In the genomic region with DNA sequence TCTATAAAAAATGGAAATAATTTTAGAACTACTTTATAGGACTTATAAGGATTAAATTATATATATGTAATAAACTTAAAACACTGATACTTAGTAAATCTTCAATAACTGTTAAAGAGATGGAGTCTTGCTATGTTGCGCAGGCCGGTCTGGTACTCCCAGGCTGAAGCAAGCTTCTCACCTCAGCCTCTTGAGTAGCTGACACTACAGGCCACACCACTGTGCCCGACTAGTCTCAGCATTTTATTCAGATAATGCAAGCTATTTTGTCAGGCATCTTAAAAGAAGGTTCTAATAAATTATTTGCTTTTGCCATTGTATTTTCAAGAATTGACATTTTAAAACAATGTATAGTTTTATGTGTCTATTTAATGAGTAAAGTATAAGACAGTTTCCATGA, we compare ENCODE assay signal across 10 cellular contexts. TPM values are rescaled to one million over a fixed set of nuclear protein-coding genes. Genes with fewer than 3 reads are reported as not detected.
DNase-seq lines count a peak whose midpoint lies in the region; ATAC-seq and TF ChIP-seq lines count a peak whose summit lies in the region.
"Had no signal": no experiment of that assay in that cellular context is flagged by ENCODE, and none has a peak within 500 bp of the region (broad histone marks: within the 10 kb centered on the region; RNA-seq: fewer than 3 reads in every experiment).

No MANE protein-coding gene starts in this region.

- H3K4me1 ChIP-seq in right cardiac atrium (ENCODE audit: control insufficient read depth, insufficient read depth, low read length) (peaks cover 16% of the 10 kb centered on the region), colonic mucosa (peaks cover 8% of the 10 kb centered on the region)

- H3K36me3 ChIP-seq in colonic mucosa, result no peaks in the 10 kb centered on the region

- peaks cover 27% of the 10 kb centered on the region for H3K36me3 Mint-ChIP-seq in osteocyte (ENCODE audit: unreplicated experiment)

- 70% methylated on average over 3 of the region's 3 CpGs for WGBS in right cardiac atrium

- DNase-seq in right cardiac atrium (no peak), left cardiac atrium (no peak), colonic mucosa (no peak), osteocyte (ENCODE audit: extremely low spot score, unreplicated experiment) (no peak), omental fat pad (ENCODE audit: low spot score) (no peak), NCI-H748 treated with DMSO at 0.1 percent for 48 hours (lab: John Stamatoyannopoulos, UW) (no peak), HuH-7 (ENCODE audit: low spot score) (no peak), iPS-NIHi11 (ENCODE audit: low spot score) (no peak)
- DNase-seq: NCI-H2081 had no signal

- H3K27me3 ChIP-seq in right cardiac atrium (ENCODE audit: control insufficient read depth, insufficient read depth), result no peaks in the 10 kb centered on the region
- H3K27me3 ChIP-seq in colonic mucosa, result no peaks in the 10 kb centered on the region

- H3K4me1 Mint-ChIP-seq in osteocyte (ENCODE audit: unreplicated experiment), result peaks cover 63% of the 10 kb centered on the region

- no peaks in the 10 kb centered on the region for H3K9me3 Mint-ChIP-seq in osteocyte (ENCODE audit: unreplicated experiment)

- peak overlapping the region in 1 of 2 donors; percentile 35 for H3K9ac ChIP-seq in colonic mucosa (ENCODE audit: low read depth in 2 of 2, low read length in 2 of 2)

- intact Hi-C loops in right cardiac atrium (cut with DNase I), result no loop called here
- intact Hi-C loops in left cardiac atrium (cut with DNase I), result no loop called here
- intact Hi-C loops in colonic mucosa (cut with DNase I), result no loop called here

- H3K27ac ChIP-seq in right cardiac atrium (ENCODE audit: low read length), result peak overlapping the region; percentile 52
- peak overlapping the region; percentile 22 for H3K27ac ChIP-seq in colonic mucosa

- TF ChIP-seq CTCF in colonic mucosa (IDR thresholded peaks at IDR 0.05) (no peak), osteocyte (IDR thresholded peaks at IDR 0.05) (no peak), omental fat pad (IDR thresholded peaks at IDR 0.05) (no peak)

- ATAC-seq in right cardiac atrium (no peak), left cardiac atrium (no peak), omental fat pad (ENCODE audit: low FRiP score) (no peak)

- H3K27me3 Mint-ChIP-seq in osteocyte (ENCODE audit: unreplicated experiment), result no peaks in the 10 kb centered on the region

- H3K9me3 ChIP-seq in right cardiac atrium (ENCODE audit: control insufficient read depth, low read length), result no peaks in the 10 kb centered on the region
- no peaks in the 10 kb centered on the region for H3K9me3 ChIP-seq in colonic mucosa

- H3K4me3 Mint-ChIP-seq in osteocyte (ENCODE audit: unreplicated experiment), result no peak overlapping the region

- H3K27ac Mint-ChIP-seq in osteocyte (ENCODE audit: unreplicated experiment), result peak overlapping the region; percentile 90
- H3K27ac Mint-ChIP-seq: activated naive CD4-positive, alpha-beta T cell treated with anti-CD3 and anti-CD28 coated beads, Interleukin-2, amount 50 U/mL, for 72 hours had no signal

- H3K4me3 ChIP-seq in right cardiac atrium (ENCODE audit: low read length) (no peak overlapping the region), colonic mucosa (no peak overlapping the region)

RNA-seq across cellular contexts. Expression of gene CNST, which starts 20.8 kb away (rescaled TPM):
- 10 to 100 TPM; 18.6 to 32.6 (median 21.4) TPM for total RNA-seq in right cardiac atrium
- polyA plus RNA-seq in right cardiac atrium, result 7.3 TPM
- 10 to 100 TPM; 17.0 to 18.3 TPM for total RNA-seq in left cardiac atrium
- 10 to 100 TPM; 20.9 to 43.1 TPM for total RNA-seq in colonic mucosa
- total RNA-seq in osteocyte, result 26.8 and 32.9 TPM in 2 replicates
- 10 to 100 TPM; 23.0 to 35.3 (median 33.4) TPM for total RNA-seq in omental fat pad

RNA-seq across cellular contexts. Expression of gene TFB2M, which starts 21.0 kb away (rescaled TPM):
- total RNA-seq in right cardiac atrium, result 10 to 100 TPM in 3 of 4 donors, 1 to 10 TPM in 1; 9.9 to 13.6 (median 10.5) TPM
- polyA plus RNA-seq in right cardiac atrium, result 11.5 TPM
- total RNA-seq in left cardiac atrium, result 10 to 100 TPM; 10.7 to 12.9 TPM
- 10 to 100 TPM; 11.3 to 14.0 TPM for total RNA-seq in colonic mucosa
- total RNA-seq in osteocyte, result 11.5 and 12.5 TPM in 2 replicates
- total RNA-seq in omental fat pad, result 10 to 100 TPM in 2 of 4 donors, 1 to 10 TPM in 2; 7.7 to 22.8 (median 10.7) TPM
